In genomic region chr17:2708585-2709172, GRCh38 we compare ENCODE assay signal across 10 cellular contexts. TPM values are rescaled to one million over a fixed set of nuclear protein-coding genes. Genes with fewer than 3 reads are reported as not detected.
DNase-seq lines count a peak whose midpoint lies in the region; ATAC-seq and TF ChIP-seq lines count a peak whose summit lies in the region.
"Had no signal": no experiment of that assay in that cellular context is flagged by ENCODE, and none has a peak within 500 bp of the region (broad histone marks: within the 10 kb centered on the region; RNA-seq: fewer than 3 reads in every experiment).

No MANE protein-coding gene starts in this region.

- H3K27me3 ChIP-seq in tibial artery = no peaks in the 10 kb centered on the region
- H3K27me3 ChIP-seq: neutrophil had no signal

- no peaks in the 10 kb centered on the region for H3K9me3 Mint-ChIP-seq in activated naive CD4-positive, alpha-beta T cell treated with anti-CD3 and anti-CD28 coated beads, Interleukin-2, amount 50 U/mL, for 24 hours
- no peaks in the 10 kb centered on the region for H3K9me3 Mint-ChIP-seq in activated naive CD8-positive, alpha-beta T cell treated with anti-CD3 and anti-CD28 coated beads, Interleukin-2, amount 50 U/mL, for 24 hours
- H3K9me3 Mint-ChIP-seq in mesothelial cell of epicardium = no peaks in the 10 kb centered on the region

- peaks cover 0 to 8% (median 6%) of the 10 kb centered on the region in 3 donors for H3K36me3 ChIP-seq in tibial artery
- H3K36me3 ChIP-seq: neutrophil had no signal

- H3K27ac ChIP-seq in tibial artery = peak overlapping the region; percentile 77 to 78
- H3K27ac ChIP-seq: neutrophil had no signal

- H3K27ac Mint-ChIP-seq in activated naive CD4-positive, alpha-beta T cell treated with anti-CD3 and anti-CD28 coated beads, Interleukin-2, amount 50 U/mL, for 24 hours = peak overlapping the region; percentile 72
- peak overlapping the region; percentile 11 for H3K27ac Mint-ChIP-seq in activated naive CD8-positive, alpha-beta T cell treated with anti-CD3 and anti-CD28 coated beads, Interleukin-2, amount 50 U/mL, for 24 hours
- peak overlapping the region; percentile 75 for H3K27ac Mint-ChIP-seq in mesothelial cell of epicardium

- peaks cover 1% of the 10 kb centered on the region for H3K36me3 Mint-ChIP-seq in activated naive CD4-positive, alpha-beta T cell treated with anti-CD3 and anti-CD28 coated beads, Interleukin-2, amount 50 U/mL, for 24 hours
- H3K36me3 Mint-ChIP-seq in activated naive CD8-positive, alpha-beta T cell treated with anti-CD3 and anti-CD28 coated beads, Interleukin-2, amount 50 U/mL, for 24 hours (ENCODE audit: low read depth) = peaks cover 18% of the 10 kb centered on the region
- no peaks in the 10 kb centered on the region for H3K36me3 Mint-ChIP-seq in mesothelial cell of epicardium

- intact Hi-C loops in tibial artery (cut with DNase I; ENCODE audit: low total_unique reads) = no loop called here

- H3K27me3 Mint-ChIP-seq in activated naive CD4-positive, alpha-beta T cell treated with anti-CD3 and anti-CD28 coated beads, Interleukin-2, amount 50 U/mL, for 24 hours = no peaks in the 10 kb centered on the region
- no peaks in the 10 kb centered on the region for H3K27me3 Mint-ChIP-seq in activated naive CD8-positive, alpha-beta T cell treated with anti-CD3 and anti-CD28 coated beads, Interleukin-2, amount 50 U/mL, for 24 hours
- no peaks in the 10 kb centered on the region for H3K27me3 Mint-ChIP-seq in mesothelial cell of epicardium (ENCODE audit: low read depth)

- H3K9me3 ChIP-seq in tibial artery = no peaks in the 10 kb centered on the region
- H3K9me3 ChIP-seq: neutrophil had no signal

- H3K4me3 ChIP-seq in tibial artery = peak overlapping the region; percentile 13 to 33

- H3K4me1 ChIP-seq in tibial artery = peaks cover 5 to 61% (median 50%) of the 10 kb centered on the region in 4 donors

- ATAC-seq in activated naive CD8-positive, alpha-beta T cell treated with anti-CD3 and anti-CD28 coated beads, Interleukin-2, amount 50 U/mL, for 24 hours = no peak
- ATAC-seq in GM19328 (IDR thresholded peaks at IDR 0.05; ENCODE audit: unreplicated experiment) = no peak

- DNase-seq in activated naive CD4-positive, alpha-beta T cell treated with Interleukin-2 at 50 U/mL for 16 hours = no peak
- no peak for DNase-seq in activated naive CD8-positive, alpha-beta T cell treated with anti-CD3 and anti-CD28 coated beads, Interleukin-2, amount 50 U/mL, for 24 hours
- DNase-seq in mesothelial cell of epicardium (ENCODE audit: low spot score in 2 of 2, unreplicated experiment in 2 of 2) = no peak
- DNase-seq in tibial artery = no peak
- DNase-seq in epidermal melanocyte (ENCODE audit: insufficient read length, low spot score) = no peak
- no peak for DNase-seq in SW 1271 (lab: John Stamatoyannopoulos, UW)
- DNase-seq: NCI-H510A had no signal

- H3K4me3 Mint-ChIP-seq in activated naive CD4-positive, alpha-beta T cell treated with anti-CD3 and anti-CD28 coated beads, Interleukin-2, amount 50 U/mL, for 24 hours = peak overlapping the region; percentile 95
- peak overlapping the region; percentile 91 for H3K4me3 Mint-ChIP-seq in activated naive CD8-positive, alpha-beta T cell treated with anti-CD3 and anti-CD28 coated beads, Interleukin-2, amount 50 U/mL, for 24 hours
- no peak overlapping the region for H3K4me3 Mint-ChIP-seq in mesothelial cell of epicardium

- peaks cover 37% of the 10 kb centered on the region for H3K4me1 Mint-ChIP-seq in activated naive CD4-positive, alpha-beta T cell treated with anti-CD3 and anti-CD28 coated beads, Interleukin-2, amount 50 U/mL, for 24 hours
- H3K4me1 Mint-ChIP-seq in activated naive CD8-positive, alpha-beta T cell treated with anti-CD3 and anti-CD28 coated beads, Interleukin-2, amount 50 U/mL, for 24 hours = peaks cover 41% of the 10 kb centered on the region
- H3K4me1 Mint-ChIP-seq in mesothelial cell of epicardium = peaks cover 32% of the 10 kb centered on the region

- no peak for TF ChIP-seq CTCF in mesothelial cell of epicardium (IDR thresholded peaks at IDR 0.05; ENCODE audit: unreplicated experiment)
- no peak for TF ChIP-seq CTCF in tibial artery (IDR thresholded peaks at IDR 0.05)

RNA-seq across cellular contexts. Expression of gene CLUH, which starts 2.9 kb away (rescaled TPM):
- 46.6 to 49.9 TPM (median 46.9 TPM) in 3 replicates for total RNA-seq in mesothelial cell of epicardium

RNA-seq across cellular contexts. Expression of gene CCDC92B, which starts 40.8 kb away (rescaled TPM):
- total RNA-seq in mesothelial cell of epicardium = 0.47 to 0.62 TPM (median 0.58 TPM) in 3 replicates

Comparison
In these comparisons a context has a peak if more than half of its experiments do, and no peak if none do; other contexts are left out.
1. H3K27ac Mint-ChIP-seq: peak in every context shown above with its lines; median percentile 75 in mesothelial cell of epicardium; 72 in activated naive CD4-positive, alpha-beta T cell treated with anti-CD3 and anti-CD28 coated beads, Interleukin-2, amount 50 U/mL, for 24 hours; 11 in activated naive CD8-positive, alpha-beta T cell treated with anti-CD3 and anti-CD28 coated beads, Interleukin-2, amount 50 U/mL, for 24 hours.